ENCODE assay signal across 28 cellular contexts in the genomic region with DNA sequence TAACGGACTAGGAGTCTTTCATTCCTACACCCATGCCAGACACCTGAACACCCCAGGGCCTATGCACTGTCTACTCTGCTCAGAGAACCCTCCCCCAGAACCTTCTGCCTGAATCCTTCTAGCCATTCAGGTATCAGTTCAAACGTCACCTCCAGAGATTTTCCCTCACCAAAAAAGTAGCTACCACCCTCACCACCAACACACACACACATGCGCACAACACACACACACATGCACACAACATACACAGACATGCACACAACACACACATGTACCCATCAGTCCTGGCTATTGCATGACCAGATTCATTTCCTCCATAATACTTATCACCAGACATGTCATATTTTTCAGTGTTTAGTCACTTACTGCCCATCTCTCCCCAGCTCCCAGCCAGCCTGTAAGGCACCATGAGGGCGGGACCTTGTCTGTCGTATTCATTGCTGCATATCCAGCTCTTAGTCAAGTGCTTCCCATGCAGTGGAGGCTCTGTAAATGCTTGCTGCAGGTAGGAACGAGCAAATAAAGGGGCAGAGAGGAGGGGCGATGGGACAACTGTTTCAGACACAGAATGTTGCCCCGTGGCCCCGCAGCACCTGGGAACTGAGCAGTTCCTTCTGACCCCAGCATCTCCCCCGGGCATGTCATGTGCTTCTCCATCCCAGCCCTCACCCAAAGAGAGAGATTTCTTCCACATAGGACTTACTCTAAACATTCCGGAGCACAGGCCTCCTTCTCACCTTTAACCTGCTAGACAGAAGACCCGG. TPM values are rescaled to one million over a fixed set of nuclear protein-coding genes. Genes with fewer than 3 reads are reported as not detected.
A peak's percentile ranks its signal among the peaks of the same experiment; 100 is the strongest.
DNase-seq lines count a peak whose midpoint lies in the region; ATAC-seq and TF ChIP-seq lines count a peak whose summit lies in the region.
"Had no signal": no experiment of that assay in that cellular context is flagged by ENCODE, and none has a peak within 500 bp of the region (broad histone marks: within the 10 kb centered on the region; RNA-seq: fewer than 3 reads in every experiment).

No MANE protein-coding gene starts in this region.

- H3K4me1 Mint-ChIP-seq in activated T-cell treated with anti-CD3 and anti-CD28 coated beads, Interleukin-2, amount 50 U/mL, for 24 hours (ENCODE audit: low read depth) = peaks cover 2% of the 10 kb centered on the region
- H3K4me1 Mint-ChIP-seq in activated CD8-positive, alpha-beta memory T cell treated with anti-CD3 and anti-CD28 coated beads, Interleukin-2, amount 10 ng/mL, durations not matched to agents 7 days and 5 days = peaks cover 14% of the 10 kb centered on the region
- H3K4me1 Mint-ChIP-seq in nephron progenitor cell = peaks cover 85% of the 10 kb centered on the region

- H3F3A ChIP-seq in smooth muscle cell (ENCODE audit: low read depth) = no peaks in the 10 kb centered on the region

- no peak overlapping the region for H3K4me3 Mint-ChIP-seq in activated T-cell treated with anti-CD3 and anti-CD28 coated beads, Interleukin-2, amount 50 U/mL, for 24 hours
- no peak overlapping the region for H3K4me3 Mint-ChIP-seq in activated CD8-positive, alpha-beta memory T cell treated with anti-CD3 and anti-CD28 coated beads, Interleukin-2, amount 10 ng/mL, durations not matched to agents 7 days and 5 days
- no peak overlapping the region for H3K4me3 Mint-ChIP-seq in nephron progenitor cell
- H3K4me3 Mint-ChIP-seq: activated naive CD4-positive, alpha-beta T cell treated with anti-CD3 and anti-CD28 coated beads for 36 hours; dendritic cell treated with granulocyte-macrophage colony-stimulating factor and Interleukin-4, amounts not matched to agents 40 ng/mL and 50 ng/mL, for 4 days; HFFc6; T-helper 17 cell had no signal

- H3K36me3 ChIP-seq in smooth muscle cell (ENCODE audit: low read depth) = no peaks in the 10 kb centered on the region
- H3K36me3 ChIP-seq: cardiac muscle cell, SJSA1 had no signal

- no peak for ATAC-seq in activated CD8-positive, alpha-beta memory T cell treated with anti-CD3 and anti-CD28 coated beads, Interleukin-2, amount 10 ng/mL, durations not matched to agents 7 days and 5 days
- ATAC-seq: left cardiac atrium; Panc1; stimulated activated naive CD8-positive, alpha-beta T cell treated with anti-CD3 and anti-CD28 coated beads, Interleukin-15, Interleukin-2, amounts not matched to agents 100 U/mL and 50 U/mL, for 24 hours; T-helper 17 cell had no signal

- H3K9me3 ChIP-seq in smooth muscle cell (replicated peaks; ENCODE audit: low read depth) = no peaks in the 10 kb centered on the region
- H3K9me3 ChIP-seq: SJSA1 had no signal

- no peaks in the 10 kb centered on the region for H3K27me3 ChIP-seq in smooth muscle cell (ENCODE audit: low read depth)
- H3K27me3 ChIP-seq: BLaER1, cardiac muscle cell, SJSA1, spleen, tibial nerve had no signal

- 89% methylated on average over 12 of the region's 12 CpGs for WGBS in smooth muscle cell (ENCODE audit: low lambda C conversion rate)

- peak; percentile 18 for DNase-seq in activated T-cell treated with anti-CD3 and anti-CD28 coated beads, Interleukin-2, amount 50 U/mL, for 24 hours
- DNase-seq in activated T-cell treated with anti-CD3 and anti-CD28 coated beads, Interleukin-2, amount 50 U/mL, for 1 hour = no peak
- peak; percentile 38 for DNase-seq in activated CD8-positive, alpha-beta memory T cell treated with anti-CD3 and anti-CD28 coated beads, Interleukin-2, amount 10 ng/mL, durations not matched to agents 7 days and 5 days
- DNase-seq in nephron progenitor cell (no peak), ureter (ENCODE audit: low spot score) (peak; percentile 28), NCI-H524 (lab: John Stamatoyannopoulos, UW) (no peak), smooth muscle cell (lab: John Stamatoyannopoulos, UW; ENCODE audit: unreplicated experiment) (no peak), cerebellar nuclear complex (lab: John Stamatoyannopoulos, UW) (no peak)
- DNase-seq: activated CD4-positive, alpha-beta T cell treated with anti-CD3 and anti-CD28 coated beads for 48 hours; activated naive CD4-positive, alpha-beta T cell treated with anti-CD3 and anti-CD28 coated beads for 36 hours; activated T-cell treated with anti-CD3 and anti-CD28 coated beads for 4 hours; Calu3; HFFc6; Karpas-422; left cardiac atrium; midbrain; NCI-H187; NCI-H446 treated with DMSO at 0.1 percent for 48 hours; spleen; stimulated activated CD4-positive, alpha-beta T cell treated with anti-CD3 and anti-CD28 coated beads, Interleukin-4, amount 100 ng/mL, for 24 hours; stimulated activated naive CD8-positive, alpha-beta T cell treated with anti-CD3 and anti-CD28 coated beads, Interleukin-15, Interleukin-2, amounts not matched to agents 100 U/mL and 50 U/mL, for 24 hours; T-helper 17 cell had no signal

- CTCF ChIA-PET in activated CD8-positive, alpha-beta memory T cell treated with anti-CD3 and anti-CD28 coated beads, Interleukin-2, amount 10 ng/mL, durations not matched to agents 7 days and 5 days (lab: Charles Lee) = interaction anchor here (1.1 kb wide), 1 partner anchor 19 kb away, joined by 3 read pairs; no protein-coding TSS in a partner anchor

- no peaks in the 10 kb centered on the region for H4K20me1 ChIP-seq in smooth muscle cell (ENCODE audit: low read depth)

- no peak for TF ChIP-seq CTCF in nephron progenitor cell (IDR thresholded peaks at IDR 0.05)
- TF ChIP-seq CTCF in smooth muscle cell (IDR thresholded peaks at IDR 0.05; ENCODE audit: borderline replicate concordance, insufficient read depth, poor library complexity, severe bottlenecking) = no peak

- peaks cover 6% of the 10 kb centered on the region for H3K4me1 ChIP-seq in smooth muscle cell (ENCODE audit: low read depth)
- H3K4me1 ChIP-seq: SJSA1 had no signal

- peaks cover 16% of the 10 kb centered on the region for H3K36me3 Mint-ChIP-seq in activated T-cell treated with anti-CD3 and anti-CD28 coated beads, Interleukin-2, amount 50 U/mL, for 24 hours (ENCODE audit: low read depth)
- H3K36me3 Mint-ChIP-seq in activated CD8-positive, alpha-beta memory T cell treated with anti-CD3 and anti-CD28 coated beads, Interleukin-2, amount 10 ng/mL, durations not matched to agents 7 days and 5 days = peaks cover 11% of the 10 kb centered on the region
- peaks cover 36% of the 10 kb centered on the region for H3K36me3 Mint-ChIP-seq in nephron progenitor cell (ENCODE audit: low read depth)

- H3K9ac ChIP-seq in smooth muscle cell (ENCODE audit: low read depth) = no peak overlapping the region
- H3K9ac ChIP-seq: BLaER1 had no signal

- no peaks in the 10 kb centered on the region for H3K79me2 ChIP-seq in smooth muscle cell (ENCODE audit: low read depth)

- no peaks in the 10 kb centered on the region for H3K9me3 Mint-ChIP-seq in activated T-cell treated with anti-CD3 and anti-CD28 coated beads, Interleukin-2, amount 50 U/mL, for 24 hours
- H3K9me3 Mint-ChIP-seq in activated CD8-positive, alpha-beta memory T cell treated with anti-CD3 and anti-CD28 coated beads, Interleukin-2, amount 10 ng/mL, durations not matched to agents 7 days and 5 days (ENCODE audit: low read depth) = no peaks in the 10 kb centered on the region
- H3K9me3 Mint-ChIP-seq in nephron progenitor cell = peaks cover 14% of the 10 kb centered on the region
- H3K9me3 Mint-ChIP-seq: HFFc6 had no signal

- no peak overlapping the region for H3K27ac Mint-ChIP-seq in activated T-cell treated with anti-CD3 and anti-CD28 coated beads, Interleukin-2, amount 50 U/mL, for 24 hours
- H3K27ac Mint-ChIP-seq in activated CD8-positive, alpha-beta memory T cell treated with anti-CD3 and anti-CD28 coated beads, Interleukin-2, amount 10 ng/mL, durations not matched to agents 7 days and 5 days = no peak overlapping the region
- peak overlapping the region; percentile 25 for H3K27ac Mint-ChIP-seq in nephron progenitor cell
- H3K27ac Mint-ChIP-seq: activated naive CD4-positive, alpha-beta T cell treated with anti-CD3 and anti-CD28 coated beads for 36 hours; dendritic cell treated with granulocyte-macrophage colony-stimulating factor and Interleukin-4, amounts not matched to agents 40 ng/mL and 50 ng/mL, for 4 days; HFFc6; T-helper 17 cell had no signal

- H2AFZ ChIP-seq in smooth muscle cell (ENCODE audit: low read depth) = no peak overlapping the region

- H3K4me2 ChIP-seq in smooth muscle cell = no peak overlapping the region
- H3K4me2 ChIP-seq: BLaER1 had no signal

- H3K4me3 ChIP-seq in smooth muscle cell = no peak overlapping the region
- H3K4me3 ChIP-seq: BLaER1, cardiac muscle cell, SJSA1, spleen, tibial nerve had no signal

- H3K27ac ChIP-seq in smooth muscle cell (ENCODE audit: low read depth) = no peak overlapping the region
- H3K27ac ChIP-seq: BLaER1, cardiac muscle cell, SJSA1, tibial nerve had no signal

- H3K27me3 Mint-ChIP-seq in activated T-cell treated with anti-CD3 and anti-CD28 coated beads, Interleukin-2, amount 50 U/mL, for 24 hours = no peaks in the 10 kb centered on the region
- H3K27me3 Mint-ChIP-seq in activated CD8-positive, alpha-beta memory T cell treated with anti-CD3 and anti-CD28 coated beads, Interleukin-2, amount 10 ng/mL, durations not matched to agents 7 days and 5 days = no peaks in the 10 kb centered on the region
- peaks cover 3% of the 10 kb centered on the region for H3K27me3 Mint-ChIP-seq in nephron progenitor cell (ENCODE audit: low read depth, poor library complexity)
- H3K27me3 Mint-ChIP-seq: dendritic cell treated with granulocyte-macrophage colony-stimulating factor and Interleukin-4, amounts not matched to agents 40 ng/mL and 50 ng/mL, for 4 days; T-helper 17 cell had no signal

RNA-seq across cellular contexts. Expression of a gene that starts 29.2 kb away (rescaled TPM):
- total RNA-seq in activated CD8-positive, alpha-beta memory T cell treated with anti-CD3 and anti-CD28 coated beads, Interleukin-2, amount 10 ng/mL, durations not matched to agents 7 days and 5 days = 1 to 10 TPM; 7.2 to 9.2 TPM
- 19.7 TPM for total RNA-seq in ureter
- 22.2 and 28.7 TPM in 2 replicates for total RNA-seq in smooth muscle cell
- polyA plus RNA-seq in smooth muscle cell = 24.4 and 35.4 TPM in 2 replicates

Comparison
In these comparisons a context has a peak if more than half of its experiments do, and no peak if none do; other contexts are left out.
1. DNase-seq: peak in activated T-cell treated with anti-CD3 and anti-CD28 coated beads, Interleukin-2, amount 50 U/mL, for 24 hours (single experiment), activated CD8-positive, alpha-beta memory T cell treated with anti-CD3 and anti-CD28 coated beads, Interleukin-2, amount 10 ng/mL, durations not matched to agents 7 days and 5 days (single experiment) and ureter (single experiment); none in activated T-cell treated with anti-CD3 and anti-CD28 coated beads, Interleukin-2, amount 50 U/mL, for 1 hour (single experiment), nephron progenitor cell (single experiment), NCI-H524 (0 of 2), smooth muscle cell (single experiment) and cerebellar nuclear complex (0 of 2).